ENCODE assay signal across 8 cellular contexts in the genomic region with DNA sequence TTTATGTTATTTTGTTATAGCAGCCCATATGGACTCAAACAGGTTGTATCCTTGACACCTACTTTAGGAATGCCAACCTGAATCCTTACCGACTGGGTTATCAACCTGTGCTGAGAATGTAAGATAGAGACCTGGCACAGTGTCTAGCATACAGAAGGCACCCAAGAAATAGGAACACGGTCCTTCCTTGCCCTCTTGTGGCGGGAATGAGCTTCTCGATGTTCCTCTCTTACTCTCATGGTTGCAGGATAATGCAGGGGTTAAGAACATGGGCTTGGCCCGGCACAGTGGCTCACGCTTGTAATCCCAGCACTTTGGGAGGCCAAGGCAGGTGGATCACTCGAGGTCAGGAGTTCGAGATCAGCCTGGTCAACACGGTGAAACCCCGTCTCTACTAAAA. TPM values are rescaled to one million over a fixed set of nuclear protein-coding genes. Genes with fewer than 3 reads are reported as not detected.
DNase-seq lines count a peak whose midpoint lies in the region; ATAC-seq and TF ChIP-seq lines count a peak whose summit lies in the region.

No MANE protein-coding gene starts in this region.

- DNase-seq in AG20443 (ENCODE audit: low spot score) (peak; percentile 29), LNCaP clone FGC (ENCODE audit: low read depth) (no peak), astrocyte of the spinal cord (ENCODE audit: low read depth, low spot score) (peak; percentile 33), left lobe of liver (ENCODE audit: low spot score) (peak; percentile 67), NCI-H146 (lab: John Stamatoyannopoulos, UW) (no peak)

- H3K4me3 ChIP-seq in LNCaP clone FGC (ENCODE audit: low read depth, low read length), result no peak overlapping the region
- H3K4me3 ChIP-seq in astrocyte of the spinal cord (ENCODE audit: low read depth, low read length), result no peak overlapping the region

- ATAC-seq in left lobe of liver (peak; percentile 89), HG02884 (IDR thresholded peaks at IDR 0.05; ENCODE audit: unreplicated experiment) (no peak), GM18520 (IDR thresholded peaks at IDR 0.05; ENCODE audit: unreplicated experiment) (no peak), HG02970 (IDR thresholded peaks at IDR 0.05; ENCODE audit: low FRiP score, unreplicated experiment) (no peak)

- TF ChIP-seq CTCF in LNCaP clone FGC (IDR thresholded peaks at IDR 0.05; ENCODE audit: control insufficient read depth, extremely low read depth, insufficient read depth) (peak; percentile 76), astrocyte of the spinal cord (IDR thresholded peaks at IDR 0.05; ENCODE audit: low read depth, low read length) (peak; percentile 57)

- in situ Hi-C loops in astrocyte of the spinal cord (cut with HindIII; ENCODE audit: low sequenced_read_pairs), result no loop called here

RNA-seq across cellular contexts. Expression of a gene that starts 6.5 kb away (rescaled TPM):
- 8.0 TPM for total RNA-seq in left lobe of liver

RNA-seq across cellular contexts. Expression of a gene that starts 29.3 kb away (rescaled TPM):
- total RNA-seq in left lobe of liver, result 2.5 TPM

RNA-seq across cellular contexts. Expression of a gene that starts 31.4 kb away (rescaled TPM):
- 23.8 TPM for total RNA-seq in left lobe of liver

Comparison
In these comparisons a context has a peak if more than half of its experiments do, and no peak if none do; other contexts are left out.
1. DNase-seq: peak in AG20443 (single experiment), astrocyte of the spinal cord (single experiment) and left lobe of liver (single experiment); none in LNCaP clone FGC (single experiment) and NCI-H146 (single experiment).